ENCODE assay signal across 19 cellular contexts in the genomic region with DNA sequence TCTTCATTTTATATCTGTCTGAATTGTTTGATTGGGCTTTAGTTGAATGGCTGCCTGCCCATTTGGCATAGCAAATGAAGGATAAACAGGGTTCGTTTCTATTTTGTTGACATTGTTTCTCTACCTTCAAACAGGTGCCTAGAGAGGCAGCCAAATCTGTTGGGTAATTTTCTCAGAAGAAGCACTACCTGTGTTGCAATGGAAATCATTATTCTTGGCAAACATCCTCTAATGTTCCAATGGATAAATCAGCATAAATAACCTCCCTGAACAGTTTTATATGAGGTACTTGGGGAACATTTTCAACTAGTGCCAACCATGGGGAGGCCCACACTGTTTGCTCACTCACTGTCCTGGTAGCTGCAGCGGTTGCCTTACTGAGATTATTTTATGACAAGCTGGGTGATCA.
"Had no signal": no experiment of that assay in that cellular context is flagged by ENCODE, and none has a peak within 500 bp of the region (broad histone marks: within the 10 kb centered on the region; RNA-seq: fewer than 3 reads in every experiment).

No MANE protein-coding gene starts in this region.

- H3K4me2 ChIP-seq: smooth muscle cell had no signal

- DNase-seq: activated CD4-positive, alpha-beta memory T cell treated with anti-CD3 and anti-CD28 coated beads, Interleukin-2, amount 10 ng/mL, durations not matched to agents 7 days and 5 days; activated effector memory CD4-positive, alpha-beta T cell treated with anti-CD3 and anti-CD28 coated beads, Interleukin-2, amount 50 U/mL, for 16 hours; activated T-cell treated with anti-CD3 and anti-CD28 coated beads, Interleukin-2, amount 50 U/mL, for 48 hours; amniotic stem cell; dorsolateral prefrontal cortex; endodermal cell; erythroblast; left lung; nucleus accumbens; posterior cingulate gyrus; stimulated activated CD4-positive, alpha-beta T cell treated with anti-CD3 and anti-CD28 coated beads, Interleukin-4, amount 100 ng/mL, for 4 hours; stimulated activated CD8-positive, alpha-beta memory T cell treated with anti-CD3 and anti-CD28 coated beads, Interleukin-4, amount 100 ng/mL, for 48 hours; stimulated activated naive CD4-positive, alpha-beta T cell treated with Interleukin-2 at 50 U/mL for 16 hours; T-cell; upper lobe of right lung; WERI-Rb-1 had no signal

- H3K27me3 ChIP-seq: left lung, right atrium auricular region, upper lobe of right lung had no signal

- H3K4me1 ChIP-seq: gastroesophageal sphincter, left lung, right atrium auricular region, upper lobe of right lung had no signal

- H3K4me3 ChIP-seq: dorsolateral prefrontal cortex, gastroesophageal sphincter, left lung, right atrium auricular region, smooth muscle cell, upper lobe of right lung had no signal

- H3K9me3 ChIP-seq: left lung, right atrium auricular region, upper lobe of right lung had no signal

- H3K27ac ChIP-seq: dorsolateral prefrontal cortex, gastroesophageal sphincter, left lung, right atrium auricular region, upper lobe of right lung, WERI-Rb-1 had no signal

- H3K36me3 ChIP-seq: gastroesophageal sphincter, left lung, right atrium auricular region, upper lobe of right lung, WERI-Rb-1 had no signal
